ENCODE assay signal across 1 cellular context in the genomic region with DNA sequence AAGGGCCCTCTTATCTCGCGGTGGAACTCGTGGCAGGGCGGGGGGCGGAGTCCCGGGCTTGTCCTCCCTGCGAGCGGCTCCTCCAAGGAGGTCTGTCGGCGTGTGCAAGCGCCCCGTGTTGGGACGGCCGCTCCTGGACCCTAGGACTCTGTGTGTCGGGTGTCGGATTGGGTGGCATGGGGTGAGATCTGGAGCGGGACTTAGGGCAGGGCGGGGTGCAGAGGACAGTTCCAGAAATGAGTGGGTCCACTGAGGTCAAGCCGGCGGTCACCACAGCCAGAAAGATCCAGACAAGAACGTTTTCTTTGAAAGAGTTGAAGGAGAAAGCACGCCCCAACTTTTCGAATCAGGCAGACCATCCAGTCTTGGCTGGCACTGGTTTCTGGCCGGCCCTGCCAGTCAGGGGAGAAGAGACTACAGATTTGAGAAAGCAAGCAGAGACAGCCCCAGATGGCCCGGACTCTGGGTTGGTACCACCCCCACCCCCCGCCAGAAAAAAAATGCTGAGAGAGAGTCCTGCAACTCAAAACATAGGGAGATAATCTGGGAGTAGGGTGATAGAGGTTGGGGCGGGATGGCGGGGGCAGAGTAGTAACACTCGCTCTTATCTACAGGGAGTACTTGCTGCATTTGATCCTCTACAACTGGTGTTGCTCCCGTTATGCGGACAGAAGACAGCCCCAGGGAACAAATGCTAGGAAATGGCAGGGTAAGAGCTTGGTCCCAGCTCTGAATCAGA.
TF ChIP-seq lines count a peak whose summit lies in the region.

No MANE protein-coding gene starts in this region.

TF ChIP-seq in K562, 482 proteins besides CTCF, POLR2A, EP300 and RAD21 (continued from another document and continues in another):
- TF ChIP-seq, protein P1, sequence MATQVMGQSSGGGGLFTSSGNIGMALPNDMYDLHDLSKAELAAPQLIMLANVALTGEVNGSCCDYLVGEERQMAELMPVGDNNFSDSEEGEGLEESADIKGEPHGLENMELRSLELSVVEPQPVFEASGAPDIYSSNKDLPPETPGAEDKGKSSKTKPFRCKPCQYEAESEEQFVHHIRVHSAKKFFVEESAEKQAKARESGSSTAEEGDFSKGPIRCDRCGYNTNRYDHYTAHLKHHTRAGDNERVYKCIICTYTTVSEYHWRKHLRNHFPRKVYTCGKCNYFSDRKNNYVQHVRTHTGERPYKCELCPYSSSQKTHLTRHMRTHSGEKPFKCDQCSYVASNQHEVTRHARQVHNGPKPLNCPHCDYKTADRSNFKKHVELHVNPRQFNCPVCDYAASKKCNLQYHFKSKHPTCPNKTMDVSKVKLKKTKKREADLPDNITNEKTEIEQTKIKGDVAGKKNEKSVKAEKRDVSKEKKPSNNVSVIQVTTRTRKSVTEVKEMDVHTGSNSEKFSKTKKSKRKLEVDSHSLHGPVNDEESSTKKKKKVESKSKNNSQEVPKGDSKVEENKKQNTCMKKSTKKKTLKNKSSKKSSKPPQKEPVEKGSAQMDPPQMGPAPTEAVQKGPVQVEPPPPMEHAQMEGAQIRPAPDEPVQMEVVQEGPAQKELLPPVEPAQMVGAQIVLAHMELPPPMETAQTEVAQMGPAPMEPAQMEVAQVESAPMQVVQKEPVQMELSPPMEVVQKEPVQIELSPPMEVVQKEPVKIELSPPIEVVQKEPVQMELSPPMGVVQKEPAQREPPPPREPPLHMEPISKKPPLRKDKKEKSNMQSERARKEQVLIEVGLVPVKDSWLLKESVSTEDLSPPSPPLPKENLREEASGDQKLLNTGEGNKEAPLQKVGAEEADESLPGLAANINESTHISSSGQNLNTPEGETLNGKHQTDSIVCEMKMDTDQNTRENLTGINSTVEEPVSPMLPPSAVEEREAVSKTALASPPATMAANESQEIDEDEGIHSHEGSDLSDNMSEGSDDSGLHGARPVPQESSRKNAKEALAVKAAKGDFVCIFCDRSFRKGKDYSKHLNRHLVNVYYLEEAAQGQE (CRISPR knock-in tag; IDR thresholded peaks at IDR 0.05; ENCODE audit: low read depth) = peak; percentile 78; the same call in 1 of the 2 replicates
- TF ChIP-seq EZH2 (IDR thresholded peaks at IDR 0.05; ENCODE audit: borderline replicate concordance, low read depth, low read length) = no peak
- TF ChIP-seq, protein P2, sequence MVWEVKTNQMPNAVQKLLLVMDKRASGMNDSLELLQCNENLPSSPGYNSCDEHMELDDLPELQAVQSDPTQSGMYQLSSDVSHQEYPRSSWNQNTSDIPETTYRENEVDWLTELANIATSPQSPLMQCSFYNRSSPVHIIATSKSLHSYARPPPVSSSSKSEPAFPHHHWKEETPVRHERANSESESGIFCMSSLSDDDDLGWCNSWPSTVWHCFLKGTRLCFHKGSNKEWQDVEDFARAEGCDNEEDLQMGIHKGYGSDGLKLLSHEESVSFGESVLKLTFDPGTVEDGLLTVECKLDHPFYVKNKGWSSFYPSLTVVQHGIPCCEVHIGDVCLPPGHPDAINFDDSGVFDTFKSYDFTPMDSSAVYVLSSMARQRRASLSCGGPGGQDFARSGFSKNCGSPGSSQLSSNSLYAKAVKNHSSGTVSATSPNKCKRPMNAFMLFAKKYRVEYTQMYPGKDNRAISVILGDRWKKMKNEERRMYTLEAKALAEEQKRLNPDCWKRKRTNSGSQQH (CRISPR knock-in tag; IDR thresholded peaks at IDR 0.05) = no peak
- TF ChIP-seq, protein P3, sequence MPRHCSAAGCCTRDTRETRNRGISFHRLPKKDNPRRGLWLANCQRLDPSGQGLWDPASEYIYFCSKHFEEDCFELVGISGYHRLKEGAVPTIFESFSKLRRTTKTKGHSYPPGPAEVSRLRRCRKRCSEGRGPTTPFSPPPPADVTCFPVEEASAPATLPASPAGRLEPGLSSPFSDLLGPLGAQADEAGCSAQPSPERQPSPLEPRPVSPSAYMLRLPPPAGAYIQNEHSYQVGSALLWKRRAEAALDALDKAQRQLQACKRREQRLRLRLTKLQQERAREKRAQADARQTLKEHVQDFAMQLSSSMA (CRISPR knock-in tag; IDR thresholded peaks at IDR 0.05) = 0 out of 2 replicates have a peak, but pooled peaks have one; percentile 44
- TF ChIP-seq POLR2H (tag; IDR thresholded peaks at IDR 0.05; ENCODE audit: low read depth) = peak; percentile 83; the same call in 1 of the 2 replicates
- TF ChIP-seq, protein P4, sequence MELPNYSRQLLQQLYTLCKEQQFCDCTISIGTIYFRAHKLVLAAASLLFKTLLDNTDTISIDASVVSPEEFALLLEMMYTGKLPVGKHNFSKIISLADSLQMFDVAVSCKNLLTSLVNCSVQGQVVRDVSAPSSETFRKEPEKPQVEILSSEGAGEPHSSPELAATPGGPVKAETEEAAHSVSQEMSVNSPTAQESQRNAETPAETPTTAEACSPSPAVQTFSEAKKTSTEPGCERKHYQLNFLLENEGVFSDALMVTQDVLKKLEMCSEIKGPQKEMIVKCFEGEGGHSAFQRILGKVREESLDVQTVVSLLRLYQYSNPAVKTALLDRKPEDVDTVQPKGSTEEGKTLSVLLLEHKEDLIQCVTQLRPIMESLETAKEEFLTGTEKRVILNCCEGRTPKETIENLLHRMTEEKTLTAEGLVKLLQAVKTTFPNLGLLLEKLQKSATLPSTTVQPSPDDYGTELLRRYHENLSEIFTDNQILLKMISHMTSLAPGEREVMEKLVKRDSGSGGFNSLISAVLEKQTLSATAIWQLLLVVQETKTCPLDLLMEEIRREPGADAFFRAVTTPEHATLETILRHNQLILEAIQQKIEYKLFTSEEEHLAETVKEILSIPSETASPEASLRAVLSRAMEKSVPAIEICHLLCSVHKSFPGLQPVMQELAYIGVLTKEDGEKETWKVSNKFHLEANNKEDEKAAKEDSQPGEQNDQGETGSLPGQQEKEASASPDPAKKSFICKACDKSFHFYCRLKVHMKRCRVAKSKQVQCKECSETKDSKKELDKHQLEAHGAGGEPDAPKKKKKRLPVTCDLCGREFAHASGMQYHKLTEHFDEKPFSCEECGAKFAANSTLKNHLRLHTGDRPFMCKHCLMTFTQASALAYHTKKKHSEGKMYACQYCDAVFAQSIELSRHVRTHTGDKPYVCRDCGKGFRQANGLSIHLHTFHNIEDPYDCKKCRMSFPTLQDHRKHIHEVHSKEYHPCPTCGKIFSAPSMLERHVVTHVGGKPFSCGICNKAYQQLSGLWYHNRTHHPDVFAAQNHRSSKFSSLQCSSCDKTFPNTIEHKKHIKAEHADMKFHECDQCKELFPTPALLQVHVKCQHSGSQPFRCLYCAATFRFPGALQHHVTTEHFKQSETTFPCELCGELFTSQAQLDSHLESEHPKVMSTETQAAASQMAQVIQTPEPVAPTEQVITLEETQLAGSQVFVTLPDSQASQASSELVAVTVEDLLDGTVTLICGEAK (IDR thresholded peaks at IDR 0.05) = no peak
- TF ChIP-seq, protein P4 (CRISPR knock-in tag; IDR thresholded peaks at IDR 0.05) = no peak
- TF ChIP-seq ZNF316 (IDR thresholded peaks at IDR 0.05) = 0 out of 2 replicates have a peak, but pooled peaks have one; percentile 5
- peak; percentile 46; the same call in 1 of the 2 replicates for TF ChIP-seq POLR2AphosphoS5 (IDR thresholded peaks at IDR 0.05; ENCODE audit: control insufficient read depth, insufficient read depth, low read depth, low read length)
- no peak for TF ChIP-seq SMAD1 (IDR thresholded peaks at IDR 0.05; ENCODE audit: low read depth, low read length, partially characterized antibody)
- TF ChIP-seq HDAC1 (IDR thresholded peaks at IDR 0.05) = peak in 1 of 2 experiments; percentile 69; a peak in 1 of 4 replicates
- TF ChIP-seq FOXJ2 (tag; IDR thresholded peaks at IDR 0.05) = 0 out of 2 replicates have a peak, but pooled peaks have one; percentile 34
- TF ChIP-seq PHF21A (IDR thresholded peaks at IDR 0.05; ENCODE audit: borderline replicate concordance, low read depth) = peak; percentile 80; the same call in 1 of the 2 replicates
- TF ChIP-seq CHCHD3 (CRISPR knock-in tag; IDR thresholded peaks at IDR 0.05) = no peak
- TF ChIP-seq, protein P5, sequence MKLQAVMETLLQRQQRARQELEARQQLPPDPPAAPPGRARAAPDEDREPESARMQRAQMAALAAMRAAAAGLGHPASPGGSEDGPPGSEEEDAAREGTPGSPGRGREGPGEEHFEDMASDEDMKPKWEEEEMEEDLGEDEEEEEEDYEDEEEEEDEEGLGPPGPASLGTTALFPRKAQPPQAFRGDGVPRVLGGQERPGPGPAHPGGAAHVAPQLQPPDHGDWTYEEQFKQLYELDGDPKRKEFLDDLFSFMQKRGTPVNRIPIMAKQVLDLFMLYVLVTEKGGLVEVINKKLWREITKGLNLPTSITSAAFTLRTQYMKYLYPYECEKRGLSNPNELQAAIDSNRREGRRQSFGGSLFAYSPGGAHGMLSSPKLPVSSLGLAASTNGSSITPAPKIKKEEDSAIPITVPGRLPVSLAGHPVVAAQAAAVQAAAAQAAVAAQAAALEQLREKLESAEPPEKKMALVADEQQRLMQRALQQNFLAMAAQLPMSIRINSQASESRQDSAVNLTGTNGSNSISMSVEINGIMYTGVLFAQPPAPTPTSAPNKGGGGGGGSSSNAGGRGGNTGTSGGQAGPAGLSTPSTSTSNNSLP (IDR thresholded peaks at IDR 0.05; ENCODE audit: borderline replicate concordance, low read depth, low read length) = peak; percentile 55; the same call in 1 of the 2 replicates
- TF ChIP-seq, protein P6, sequence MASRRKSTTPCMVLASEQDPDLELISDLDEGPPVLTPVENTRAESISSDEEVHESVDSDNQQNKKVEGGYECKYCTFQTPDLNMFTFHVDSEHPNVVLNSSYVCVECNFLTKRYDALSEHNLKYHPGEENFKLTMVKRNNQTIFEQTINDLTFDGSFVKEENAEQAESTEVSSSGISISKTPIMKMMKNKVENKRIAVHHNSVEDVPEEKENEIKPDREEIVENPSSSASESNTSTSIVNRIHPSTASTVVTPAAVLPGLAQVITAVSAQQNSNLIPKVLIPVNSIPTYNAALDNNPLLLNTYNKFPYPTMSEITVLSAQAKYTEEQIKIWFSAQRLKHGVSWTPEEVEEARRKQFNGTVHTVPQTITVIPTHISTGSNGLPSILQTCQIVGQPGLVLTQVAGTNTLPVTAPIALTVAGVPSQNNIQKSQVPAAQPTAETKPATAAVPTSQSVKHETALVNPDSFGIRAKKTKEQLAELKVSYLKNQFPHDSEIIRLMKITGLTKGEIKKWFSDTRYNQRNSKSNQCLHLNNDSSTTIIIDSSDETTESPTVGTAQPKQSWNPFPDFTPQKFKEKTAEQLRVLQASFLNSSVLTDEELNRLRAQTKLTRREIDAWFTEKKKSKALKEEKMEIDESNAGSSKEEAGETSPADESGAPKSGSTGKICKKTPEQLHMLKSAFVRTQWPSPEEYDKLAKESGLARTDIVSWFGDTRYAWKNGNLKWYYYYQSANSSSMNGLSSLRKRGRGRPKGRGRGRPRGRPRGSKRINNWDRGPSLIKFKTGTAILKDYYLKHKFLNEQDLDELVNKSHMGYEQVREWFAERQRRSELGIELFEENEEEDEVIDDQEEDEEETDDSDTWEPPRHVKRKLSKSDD (conservative IDR thresholded peaks at IDR 0.05; ENCODE audit: low read length) = no peak
- TF ChIP-seq ZNF589 (CRISPR knock-in tag; IDR thresholded peaks at IDR 0.05; ENCODE audit: low read depth) = peak; percentile 59; the same call in 1 of the 2 replicates
- TF ChIP-seq, protein P7, sequence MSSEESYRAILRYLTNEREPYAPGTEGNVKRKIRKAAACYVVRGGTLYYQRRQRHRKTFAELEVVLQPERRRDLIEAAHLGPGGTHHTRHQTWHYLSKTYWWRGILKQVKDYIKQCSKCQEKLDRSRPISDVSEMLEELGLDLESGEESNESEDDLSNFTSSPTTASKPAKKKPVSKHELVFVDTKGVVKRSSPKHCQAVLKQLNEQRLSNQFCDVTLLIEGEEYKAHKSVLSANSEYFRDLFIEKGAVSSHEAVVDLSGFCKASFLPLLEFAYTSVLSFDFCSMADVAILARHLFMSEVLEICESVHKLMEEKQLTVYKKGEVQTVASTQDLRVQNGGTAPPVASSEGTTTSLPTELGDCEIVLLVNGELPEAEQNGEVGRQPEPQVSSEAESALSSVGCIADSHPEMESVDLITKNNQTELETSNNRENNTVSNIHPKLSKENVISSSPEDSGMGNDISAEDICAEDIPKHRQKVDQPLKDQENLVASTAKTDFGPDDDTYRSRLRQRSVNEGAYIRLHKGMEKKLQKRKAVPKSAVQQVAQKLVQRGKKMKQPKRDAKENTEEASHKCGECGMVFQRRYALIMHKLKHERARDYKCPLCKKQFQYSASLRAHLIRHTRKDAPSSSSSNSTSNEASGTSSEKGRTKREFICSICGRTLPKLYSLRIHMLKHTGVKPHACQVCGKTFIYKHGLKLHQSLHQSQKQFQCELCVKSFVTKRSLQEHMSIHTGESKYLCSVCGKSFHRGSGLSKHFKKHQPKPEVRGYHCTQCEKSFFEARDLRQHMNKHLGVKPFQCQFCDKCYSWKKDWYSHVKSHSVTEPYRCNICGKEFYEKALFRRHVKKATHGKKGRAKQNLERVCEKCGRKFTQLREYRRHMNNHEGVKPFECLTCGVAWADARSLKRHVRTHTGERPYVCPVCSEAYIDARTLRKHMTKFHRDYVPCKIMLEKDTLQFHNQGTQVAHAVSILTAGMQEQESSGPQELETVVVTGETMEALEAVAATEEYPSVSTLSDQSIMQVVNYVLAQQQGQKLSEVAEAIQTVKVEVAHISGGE (CRISPR knock-in tag; IDR thresholded peaks at IDR 0.05) = peak in 1 of 3 experiments; percentile 36; a peak in 2 of 6 replicates
- TF ChIP-seq SRF (CRISPR knock-in tag; IDR thresholded peaks at IDR 0.05) = no peak
- no peak for TF ChIP-seq BRD9 (IDR thresholded peaks at IDR 0.05; ENCODE audit: low read depth, partially characterized antibody)
- TF ChIP-seq ZNF551 (CRISPR knock-in tag; IDR thresholded peaks at IDR 0.05) = no peak
- no peak for TF ChIP-seq ZFP36 (IDR thresholded peaks at IDR 0.05; ENCODE audit: low read depth, low read length, partially characterized antibody)
- no peak for TF ChIP-seq ZNF12 (CRISPR knock-in tag; IDR thresholded peaks at IDR 0.05)
